ENCODE assay signal across 19 cellular contexts in genomic region chr2:17959833-17960232, GRCh38.
DNase-seq lines count a peak whose midpoint lies in the region; ATAC-seq and TF ChIP-seq lines count a peak whose summit lies in the region.
"Had no signal": no experiment of that assay in that cellular context is flagged by ENCODE, and none has a peak within 500 bp of the region (broad histone marks: within the 10 kb centered on the region; RNA-seq: fewer than 3 reads in every experiment).

No MANE protein-coding gene starts in this region.

- H3K4me1 ChIP-seq in breast epithelium = no peaks in the 10 kb centered on the region
- H3K4me1 ChIP-seq: BE2C, Peyer's patch had no signal

- H3K36me3 ChIP-seq in breast epithelium = no peaks in the 10 kb centered on the region
- H3K36me3 ChIP-seq: BE2C, Peyer's patch had no signal

- DNase-seq in NCI-H2171 treated with DMSO at 0.1 percent for 48 hours (lab: John Stamatoyannopoulos, UW) (peak; percentile 9), NCI-H2171 (lab: John Stamatoyannopoulos, UW) (no peak), AG20443 (ENCODE audit: low spot score) (no peak), breast epithelium (ENCODE audit: low spot score in 2 of 2) (no peak)
- no peak for DNase-seq in activated T-cell treated with anti-CD3 and anti-CD28 coated beads, Interleukin-2, amount 50 U/mL, for 48 hours
- no peak for DNase-seq in activated CD4-positive, alpha-beta T cell treated with anti-CD3 and anti-CD28 coated beads for 4 hours
- DNase-seq: BE2C; CD8-positive, alpha-beta T cell; HFFc6; NCI-H1436 treated with DMSO at 0.1 percent for 48 hours; NCI-H2081; NCI-H524; Peyer's patch had no signal

- intact Hi-C loops in breast epithelium (cut with DNase I; ENCODE audit: low total_unique reads) = no loop called here

- no peak overlapping the region for H3K4me3 ChIP-seq in breast epithelium
- H3K4me3 ChIP-seq: Peyer's patch, SK-N-MC had no signal

- ATAC-seq in GM21526 (IDR thresholded peaks at IDR 0.05; ENCODE audit: low FRiP score, unreplicated experiment) (peak; percentile 62), HG03060 (IDR thresholded peaks at IDR 0.05; ENCODE audit: low read depth, unreplicated experiment) (peak; percentile 64)
- ATAC-seq: CD8-positive, alpha-beta T cell; Right ventricle myocardium inferior had no signal

- no peak overlapping the region for H3K27ac ChIP-seq in breast epithelium
- H3K27ac ChIP-seq: 22Rv1, KMS-11, Peyer's patch, SK-N-MC had no signal

- TF ChIP-seq CTCF in breast epithelium (IDR thresholded peaks at IDR 0.05) = no peak

- H3K9me3 ChIP-seq in breast epithelium = no peaks in the 10 kb centered on the region
- H3K9me3 ChIP-seq: BE2C, Peyer's patch had no signal

- TF ChIP-seq POLR2A in breast epithelium (IDR thresholded peaks at IDR 0.05) = no peak

- H3K27me3 ChIP-seq in breast epithelium = no peaks in the 10 kb centered on the region
- H3K27me3 ChIP-seq: BE2C, Peyer's patch had no signal
